ENCODE assay signal across 9 cellular contexts in genomic region chr17:82050152-82050760, GRCh38. TPM values are rescaled to one million over a fixed set of nuclear protein-coding genes. Genes with fewer than 3 reads are reported as not detected.
DNase-seq lines count a peak whose midpoint lies in the region; ATAC-seq and TF ChIP-seq lines count a peak whose summit lies in the region.
"Had no signal": no experiment of that assay in that cellular context is flagged by ENCODE, and none has a peak within 500 bp of the region (broad histone marks: within the 10 kb centered on the region; RNA-seq: fewer than 3 reads in every experiment).

No MANE protein-coding gene starts in this region.

- H3K4me3 Mint-ChIP-seq in IgD-negative memory B cell, result peak overlapping the region; percentile 55 to 87 (median 76)

- H3K36me3 ChIP-seq in mucosa of stomach (ENCODE audit: control insufficient read depth, insufficient read depth, low read length), result peaks cover 6% of the 10 kb centered on the region

- no peaks in the 10 kb centered on the region for H3K27me3 Mint-ChIP-seq in IgD-negative memory B cell

- TF ChIP-seq CTCF in 22Rv1 (IDR thresholded peaks at IDR 0.05), result no peak
- TF ChIP-seq CTCF in choroid plexus epithelial cell (conservative IDR thresholded peaks at IDR 0.05; ENCODE audit: low read depth, low read length), result no peak

- peak overlapping the region in 1 of 3 donors; percentile 29 for H3K27ac Mint-ChIP-seq in IgD-negative memory B cell

- H3K4me3 ChIP-seq in choroid plexus epithelial cell (ENCODE audit: low read depth, low read length), result peak overlapping the region; percentile 77
- peak overlapping the region; percentile 17 for H3K4me3 ChIP-seq in mucosa of stomach (ENCODE audit: low read length)

- no peak for ATAC-seq in GM19467 (IDR thresholded peaks at IDR 0.05; ENCODE audit: unreplicated experiment)
- ATAC-seq in HG02981 (IDR thresholded peaks at IDR 0.05; ENCODE audit: unreplicated experiment), result no peak

- peaks cover 23% of the 10 kb centered on the region for H3K4me1 ChIP-seq in mucosa of stomach (ENCODE audit: control insufficient read depth, insufficient read depth, low read length)

- no peaks in the 10 kb centered on the region for H3K36me3 Mint-ChIP-seq in IgD-negative memory B cell

- H3K4me1 Mint-ChIP-seq in IgD-negative memory B cell, result peaks cover 0 to 5% (median 3%) of the 10 kb centered on the region in 3 donors

- H3K9me3 Mint-ChIP-seq in IgD-negative memory B cell, result no peaks in the 10 kb centered on the region

- H3K9me3 ChIP-seq in mucosa of stomach (ENCODE audit: control insufficient read depth, low read length), result no peaks in the 10 kb centered on the region

- peak overlapping the region; percentile 73 for H3K9ac ChIP-seq in mucosa of stomach (ENCODE audit: low read length)

- H3K27ac ChIP-seq in 22Rv1, result peak overlapping the region; percentile 73

- no peak for DNase-seq in choroid plexus epithelial cell (ENCODE audit: low read depth)
- no peak for DNase-seq in OCI-M1 (lab: John Stamatoyannopoulos, UW)
- no peak for DNase-seq in NCI-H1048 (lab: John Stamatoyannopoulos, UW)
- DNase-seq: NCI-H524 treated with DMSO at 0.1 percent for 48 hours had no signal

- H3K27me3 ChIP-seq in mucosa of stomach (ENCODE audit: control insufficient read depth, insufficient read depth, low read length), result no peaks in the 10 kb centered on the region

RNA-seq across cellular contexts. Expression of gene RFNG, which starts 1.4 kb away (rescaled TPM):
- 4.1 TPM for polyA plus RNA-seq in IgD-negative memory B cell

RNA-seq across cellular contexts. Expression of gene GPS1, which starts 1.4 kb away (rescaled TPM):
- 122 TPM for polyA plus RNA-seq in IgD-negative memory B cell

RNA-seq across cellular contexts. Expression of gene DCXR, which starts 12.8 kb away (rescaled TPM):
- polyA plus RNA-seq in IgD-negative memory B cell, result 88.3 TPM

RNA-seq across cellular contexts. Expression of gene DUS1L, which starts 15.3 kb away (rescaled TPM):
- polyA plus RNA-seq in IgD-negative memory B cell, result 55.7 TPM

RNA-seq across cellular contexts. Expression of gene RAC3, which starts 18.8 kb away (rescaled TPM):
- not detected for polyA plus RNA-seq in IgD-negative memory B cell
